11 cellular contexts compared by ENCODE assay signal in genomic region chr13:91331047-91331915, GRCh38. TPM values are rescaled to one million over a fixed set of nuclear protein-coding genes. Genes with fewer than 3 reads are reported as not detected.
A peak's percentile ranks its signal among the peaks of the same experiment; 100 is the strongest.
DNase-seq lines count a peak whose midpoint lies in the region; ATAC-seq and TF ChIP-seq lines count a peak whose summit lies in the region.
"Had no signal": no experiment of that assay in that cellular context is flagged by ENCODE, and none has a peak within 500 bp of the region (broad histone marks: within the 10 kb centered on the region; RNA-seq: fewer than 3 reads in every experiment).

No MANE protein-coding gene starts in this region.

- peak; percentile 63 for ATAC-seq in GM19043 (IDR thresholded peaks at IDR 0.05; ENCODE audit: low read depth, unreplicated experiment)
- ATAC-seq in HG02759 (IDR thresholded peaks at IDR 0.05; ENCODE audit: unreplicated experiment), result peak; percentile 76
- ATAC-seq in HG03520 (IDR thresholded peaks at IDR 0.05; ENCODE audit: unreplicated experiment), result peak; percentile 81
- no peak for ATAC-seq in esophagus mucosa

- TF ChIP-seq CTCF in GM12865 (IDR thresholded peaks at IDR 0.05; ENCODE audit: insufficient read depth, low read depth, low read length, missing control alignments) (no peak), tibial artery (IDR thresholded peaks at IDR 0.05) (no peak)

- no peaks in the 10 kb centered on the region for H3K4me1 ChIP-seq in effector memory CD4-positive, alpha-beta T cell (ENCODE audit: control insufficient read depth, insufficient read depth, low read length, poor library complexity, severe bottlenecking)
- H3K4me1 ChIP-seq in tibial artery, result no peaks in the 10 kb centered on the region

- H3K36me3 ChIP-seq in effector memory CD4-positive, alpha-beta T cell (ENCODE audit: control insufficient read depth, insufficient read depth, low read length), result no peaks in the 10 kb centered on the region
- H3K36me3 ChIP-seq in tibial artery, result no peaks in the 10 kb centered on the region

- no peaks in the 10 kb centered on the region for H3K27me3 ChIP-seq in effector memory CD4-positive, alpha-beta T cell (replicated peaks; ENCODE audit: control insufficient read depth, insufficient read depth, low read length, poor library complexity, severe bottlenecking)
- H3K27me3 ChIP-seq in tibial artery, result no peaks in the 10 kb centered on the region

- H3K4me3 ChIP-seq in GM12865 (ENCODE audit: low read depth, low read length) (peak overlapping the region; percentile 32), tibial artery (no peak overlapping the region)
- H3K4me3 ChIP-seq in effector memory CD4-positive, alpha-beta T cell (ENCODE audit: insufficient read depth, low read depth, low read length, poor library complexity, severe bottlenecking), result no peak overlapping the region

- intact Hi-C loops in tibial artery (cut with DNase I; ENCODE audit: low total_unique reads), result no loop called here

- DNase-seq in GM12865 (ENCODE audit: low read depth) (no peak), tibial artery (no peak), NCI-H2107 (lab: John Stamatoyannopoulos, UW) (no peak)
- no peak for DNase-seq in effector memory CD4-positive, alpha-beta T cell
- DNase-seq: islet precursor cell, occipital lobe had no signal

- no peak overlapping the region for H3K27ac ChIP-seq in effector memory CD4-positive, alpha-beta T cell (ENCODE audit: insufficient read depth, low read length, poor library complexity, severe bottlenecking)
- no peak overlapping the region for H3K27ac ChIP-seq in tibial artery
- H3K27ac ChIP-seq: C4-2B had no signal

- H3K9me3 ChIP-seq in effector memory CD4-positive, alpha-beta T cell (ENCODE audit: control insufficient read depth, low read length), result no peaks in the 10 kb centered on the region
- no peaks in the 10 kb centered on the region for H3K9me3 ChIP-seq in tibial artery

RNA-seq across cellular contexts. Expression of gene MIR17HG, which starts 16.2 kb away (rescaled TPM):
- 3.5 TPM for total RNA-seq in esophagus mucosa
